Comparison of ENCODE assay signal across 9 cellular contexts in the genomic region with DNA sequence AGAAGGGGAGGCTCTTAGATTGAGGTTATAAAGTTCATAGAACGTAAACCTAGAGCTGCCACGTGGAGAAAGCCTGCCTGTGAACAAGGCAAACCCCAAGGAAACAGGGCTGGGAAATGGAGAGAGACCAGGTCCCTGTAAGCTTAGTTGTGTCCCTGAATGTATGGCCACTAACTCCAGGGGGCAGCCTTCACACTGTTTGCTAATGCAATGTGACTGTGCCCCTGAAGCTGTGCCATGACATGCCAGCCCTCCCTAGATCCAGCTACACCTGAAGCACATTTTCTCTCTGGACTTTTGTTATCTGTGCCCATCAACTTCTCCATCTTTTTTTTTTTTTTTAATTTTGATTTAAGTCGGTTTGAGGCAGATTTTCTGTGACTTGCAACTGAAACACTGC.
DNase-seq lines count a peak whose midpoint lies in the region; ATAC-seq and TF ChIP-seq lines count a peak whose summit lies in the region.
"Had no signal": no experiment of that assay in that cellular context is flagged by ENCODE, and none has a peak within 500 bp of the region (broad histone marks: within the 10 kb centered on the region; RNA-seq: fewer than 3 reads in every experiment).

No MANE protein-coding gene starts in this region.

- H3K27ac Mint-ChIP-seq in progenitor cell of endocrine pancreas = no peak overlapping the region

- H3K4me3 ChIP-seq in left ventricle myocardium inferior (no peak overlapping the region), brain microvascular endothelial cell (ENCODE audit: low read depth, low read length) (no peak overlapping the region)
- H3K4me3 ChIP-seq: pancreas had no signal

- DNase-seq in left ventricle myocardium inferior (no peak), cardiac septum (ENCODE audit: low spot score) (no peak), NCI-H1694 treated with DMSO at 0.1 percent for 48 hours (lab: John Stamatoyannopoulos, UW) (peak; percentile 26), brain microvascular endothelial cell (no peak), progenitor cell of endocrine pancreas (ENCODE audit: low spot score, unreplicated experiment) (no peak)
- no peak for DNase-seq in activated CD8-positive, alpha-beta memory T cell treated with anti-CD3 and anti-CD28 coated beads, Interleukin-2, amount 50 U/mL, for 4 hours
- DNase-seq: pancreas had no signal

- H3K4me1 ChIP-seq in left ventricle myocardium inferior = peaks cover 15% of the 10 kb centered on the region
- H3K4me1 ChIP-seq: pancreas had no signal

- intact Hi-C loops in left ventricle myocardium inferior (cut with micrococcal nuclease) (no loop called here), cardiac septum (cut with DNase I) (no loop called here)

- peaks cover 6% of the 10 kb centered on the region for H3K4me1 Mint-ChIP-seq in progenitor cell of endocrine pancreas (ENCODE audit: low read depth)

- no peak for ATAC-seq in HG03342 (IDR thresholded peaks at IDR 0.05; ENCODE audit: unreplicated experiment)
- no peak for ATAC-seq in HG03571 (IDR thresholded peaks at IDR 0.05; ENCODE audit: unreplicated experiment)

- in situ Hi-C loops in brain microvascular endothelial cell (cut with HindIII; ENCODE audit: low pct_ligation_motif_present, low sequenced_read_pairs) = no loop called here

- no peak overlapping the region for H3K27ac ChIP-seq in left ventricle myocardium inferior (replicated peaks)
- no peak overlapping the region for H3K27ac ChIP-seq in brain microvascular endothelial cell
- H3K27ac ChIP-seq: pancreas had no signal

- H3K9me3 ChIP-seq in left ventricle myocardium inferior (replicated peaks) = no peaks in the 10 kb centered on the region
- H3K9me3 ChIP-seq: pancreas had no signal

- H3K36me3 ChIP-seq in left ventricle myocardium inferior (no peaks in the 10 kb centered on the region), brain microvascular endothelial cell (replicated peaks) (no peaks in the 10 kb centered on the region)
- H3K36me3 ChIP-seq: pancreas had no signal

- H3K27me3 Mint-ChIP-seq in progenitor cell of endocrine pancreas = no peaks in the 10 kb centered on the region

- H3K36me3 Mint-ChIP-seq in progenitor cell of endocrine pancreas (ENCODE audit: insufficient read depth) = no peaks in the 10 kb centered on the region

- H3K4me3 Mint-ChIP-seq in progenitor cell of endocrine pancreas (ENCODE audit: low read depth) = no peak overlapping the region

- H3K27me3 ChIP-seq in left ventricle myocardium inferior (ENCODE audit: low read depth) (no peaks in the 10 kb centered on the region), brain microvascular endothelial cell (replicated peaks) (no peaks in the 10 kb centered on the region)

- TF ChIP-seq CTCF in left ventricle myocardium inferior (IDR thresholded peaks at IDR 0.05; ENCODE audit: borderline replicate concordance) = peak; percentile 33
- peak; percentile 65 for TF ChIP-seq CTCF in brain microvascular endothelial cell (IDR thresholded peaks at IDR 0.05; ENCODE audit: low read depth, low read length, missing control alignments)
- TF ChIP-seq CTCF in progenitor cell of endocrine pancreas (IDR thresholded peaks at IDR 0.05; ENCODE audit: unreplicated experiment) = peak; percentile 38

- H3K9me3 Mint-ChIP-seq in progenitor cell of endocrine pancreas (ENCODE audit: low read depth) = no peaks in the 10 kb centered on the region
